Comparison of ENCODE assay signal across 8 cellular contexts in genomic region chr12:27525373-27525772, GRCh38. TPM values are rescaled to one million over a fixed set of nuclear protein-coding genes. Genes with fewer than 3 reads are reported as not detected.
A peak's percentile ranks its signal among the peaks of the same experiment; 100 is the strongest.
DNase-seq lines count a peak whose midpoint lies in the region; ATAC-seq and TF ChIP-seq lines count a peak whose summit lies in the region.

No MANE protein-coding gene starts in this region.

- peaks cover 32% of the 10 kb centered on the region for H3K4me1 Mint-ChIP-seq in activated T-cell treated with anti-CD3 and anti-CD28 coated beads, Interleukin-2, amount 50 U/mL, for 72 hours (ENCODE audit: low read depth)

- DNase-seq in activated T-cell treated with anti-CD3 and anti-CD28 coated beads, Interleukin-2, amount 50 U/mL, for 72 hours, result no peak
- DNase-seq in activated T-cell treated with anti-CD3 and anti-CD28 coated beads, Interleukin-2, amount 50 U/mL, for 1 hour, result no peak
- DNase-seq in adrenal gland (peak in 3 of 7 donors; percentile 19 to 52 (median 28)), kidney epithelial cell (ENCODE audit: low read depth) (no peak), testis (peak; percentile 16), NCI-H2107 treated with DMSO at 0.1 percent for 48 hours (lab: John Stamatoyannopoulos, UW; ENCODE audit: unreplicated experiment) (no peak)

- H3K4me1 ChIP-seq in adrenal gland (replicated peaks in 1 of 2), result peaks cover 16 to 37% of the 10 kb centered on the region in 2 donors
- H3K4me1 ChIP-seq in testis, result peaks cover 12% of the 10 kb centered on the region

- H3K36me3 ChIP-seq in adrenal gland (replicated peaks in 1 of 2) (no peaks in the 10 kb centered on the region), kidney epithelial cell (ENCODE audit: control insufficient read depth, insufficient read depth, low read length) (no peaks in the 10 kb centered on the region), testis (ENCODE audit: low read depth, missing control alignments) (no peaks in the 10 kb centered on the region)

- H3K27ac ChIP-seq in adrenal gland (peak overlapping the region in 4 of 5 donors; percentile 44 to 98 (median 92)), testis (peak overlapping the region; percentile 87 to 90)

- no peak overlapping the region for H3K27ac Mint-ChIP-seq in activated T-cell treated with anti-CD3 and anti-CD28 coated beads, Interleukin-2, amount 50 U/mL, for 72 hours

- H3K27me3 ChIP-seq in adrenal gland (no peaks in the 10 kb centered on the region), kidney epithelial cell (ENCODE audit: control insufficient read depth, insufficient read depth, low read length) (no peaks in the 10 kb centered on the region), testis (no peaks in the 10 kb centered on the region)

- no peaks in the 10 kb centered on the region for H3K9me3 Mint-ChIP-seq in activated T-cell treated with anti-CD3 and anti-CD28 coated beads, Interleukin-2, amount 50 U/mL, for 72 hours

- no peak for ATAC-seq in activated T-cell treated with anti-CD3 and anti-CD28 coated beads, Interleukin-2, amount 50 U/mL, for 72 hours (replicated peaks in 1 of 2)
- ATAC-seq in GM21390 (IDR thresholded peaks at IDR 0.05; ENCODE audit: unreplicated experiment) (no peak), HG02571 (IDR thresholded peaks at IDR 0.05; ENCODE audit: unreplicated experiment) (no peak)

- H3K9me3 ChIP-seq in adrenal gland (replicated peaks in 1 of 3) (no peaks in the 10 kb centered on the region), testis (no peaks in the 10 kb centered on the region)

- H3K27me3 Mint-ChIP-seq in activated T-cell treated with anti-CD3 and anti-CD28 coated beads, Interleukin-2, amount 50 U/mL, for 72 hours (ENCODE audit: low read depth), result peaks cover 35% of the 10 kb centered on the region

- no peak for TF ChIP-seq POLR2A in adrenal gland (IDR thresholded peaks at IDR 0.05)
- no peak for TF ChIP-seq POLR2A in testis (IDR thresholded peaks at IDR 0.05)

- intact Hi-C loops in adrenal gland (cut with DNase I) (no loop called here), testis (cut with DNase I; ENCODE audit: low total_unique reads) (no loop called here)

- WGBS in adrenal gland, 4 donors, result 1 to 3% (median 2%) methylated on average over 6 of the region's 6 CpGs
- WGBS in testis, 2 donors, result 0 to 2% methylated on average over 6 of the region's 6 CpGs

- H3K4me3 ChIP-seq in adrenal gland (peak overlapping the region in 2 of 4 donors; percentile 58 to 91), kidney epithelial cell (ENCODE audit: low read depth, low read length) (peak overlapping the region; percentile 80), testis (peak overlapping the region; percentile 66 to 82)

- no peaks in the 10 kb centered on the region for H3K36me3 Mint-ChIP-seq in activated T-cell treated with anti-CD3 and anti-CD28 coated beads, Interleukin-2, amount 50 U/mL, for 72 hours (ENCODE audit: insufficient read depth in 2 of 2)

- TF ChIP-seq CTCF in adrenal gland (IDR thresholded peaks at IDR 0.05) (no peak), kidney epithelial cell (IDR thresholded peaks at IDR 0.05; ENCODE audit: insufficient read depth, low read length, poor library complexity, severe bottlenecking) (no peak), testis (IDR thresholded peaks at IDR 0.05) (no peak)

- H3K4me3 Mint-ChIP-seq in activated T-cell treated with anti-CD3 and anti-CD28 coated beads, Interleukin-2, amount 50 U/mL, for 72 hours, result peak overlapping the region; percentile 93 to 94

RNA-seq across cellular contexts. Expression of gene PPFIBP1, which starts 1.4 kb away (rescaled TPM):
- total RNA-seq in activated T-cell treated with anti-CD3 and anti-CD28 coated beads, Interleukin-2, amount 50 U/mL, for 72 hours, result 1 to 10 TPM; 7.5 to 8.1 TPM
- total RNA-seq in adrenal gland (100 to 1,000 TPM in 4 of 8 donors, 10 to 100 TPM in 4; 53.3 to 123 (median 100) TPM), kidney epithelial cell (111 and 119 TPM in 2 replicates), testis (10 to 100 TPM; 75.3 to 87.8 TPM)
- polyA plus RNA-seq in adrenal gland (10 to 100 TPM in 2 of 3 donors, 1 to 10 TPM in 1; 9.6 to 27.7 (median 24.4) TPM), testis (ENCODE audit: insufficient read depth, low read depth, low replicate concordance) (33.4 TPM)

Comparison
In these comparisons a context has a peak if more than half of its experiments do, and no peak if none do; other contexts are left out.
1. RNA of gene PPFIBP1, which starts 1.4 kb away (total RNA-seq): 111 to 119 TPM in kidney epithelial cell, 53.3 to 123 TPM in adrenal gland and 75.3 to 87.8 TPM in testis; 7.5 to 8.1 TPM in activated T-cell treated with anti-CD3 and anti-CD28 coated beads, Interleukin-2, amount 50 U/mL, for 72 hours; every median in the first group is over 4 times any median in the second.